8 cellular contexts compared by ENCODE assay signal in the genomic region with DNA sequence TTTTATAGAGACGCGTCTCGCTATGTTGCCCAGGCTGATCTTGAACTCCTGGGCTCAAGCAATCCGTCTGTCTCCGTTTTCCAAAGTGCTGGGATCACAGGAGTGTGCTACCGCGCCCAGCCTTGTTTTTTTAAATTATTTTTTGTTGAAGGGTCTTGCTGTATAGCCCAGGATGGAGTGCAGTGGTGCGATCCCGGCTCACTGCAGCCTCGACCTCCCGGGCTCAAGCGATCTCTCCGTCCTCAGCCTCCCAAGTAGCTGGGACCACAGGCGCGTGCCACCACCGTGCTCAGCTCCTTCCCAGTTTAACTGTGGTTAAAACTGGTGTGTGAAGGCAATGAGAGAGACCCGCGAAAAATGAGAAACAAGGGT. TPM values are rescaled to one million over a fixed set of nuclear protein-coding genes. Genes with fewer than 3 reads are reported as not detected.
DNase-seq lines count a peak whose midpoint lies in the region; ATAC-seq and TF ChIP-seq lines count a peak whose summit lies in the region.

No MANE protein-coding gene starts in this region.

- peak overlapping the region; percentile 92; the same call in 1 of the 2 replicates for H2AFZ ChIP-seq in OCI-LY7 (ENCODE audit: low read length)
- H2AFZ ChIP-seq in parathyroid adenoma, result peak overlapping the region; percentile 100

- H3K36me3 ChIP-seq in DOHH2 (ENCODE audit: control insufficient read depth, low read length), result no peaks in the 10 kb centered on the region
- no peaks in the 10 kb centered on the region for H3K36me3 ChIP-seq in OCI-LY7 (ENCODE audit: insufficient read depth, low read length)
- H3K36me3 ChIP-seq in parathyroid adenoma (ENCODE audit: control insufficient read depth, insufficient read depth, low read length), result no peaks in the 10 kb centered on the region

- H3F3A ChIP-seq in DOHH2 (ENCODE audit: control insufficient read depth, insufficient read depth), result peaks cover 31% of the 10 kb centered on the region

- H3K4me2 ChIP-seq in DOHH2 (ENCODE audit: low read length) (peak overlapping the region; percentile 98), OCI-LY7 (ENCODE audit: low read length) (peak overlapping the region; percentile 85), parathyroid adenoma (ENCODE audit: low read length) (peak overlapping the region; percentile 96)

- CTCF ChIA-PET in OCI-LY7 (lab: Charles Lee; ENCODE audit: unreplicated experiment), result no interaction called here

- ATAC-seq in GM21526 (IDR thresholded peaks at IDR 0.05; ENCODE audit: low FRiP score, unreplicated experiment) (no peak), omental fat pad (ENCODE audit: low FRiP score) (no peak)

- H3K4me1 ChIP-seq in DOHH2 (ENCODE audit: control insufficient read depth, low read length) (peaks cover 48% of the 10 kb centered on the region), OCI-LY7 (ENCODE audit: insufficient read depth, low read length, poor library complexity, severe bottlenecking) (peaks cover 53% of the 10 kb centered on the region), parathyroid adenoma (no peaks in the 10 kb centered on the region)

- POLR2A ChIA-PET in OCI-LY7 (lab: Charles Lee), result interaction anchor here (0.5 to 2.3 kb wide), 6 partner anchors 14 to 401 kb away, joined by 4 to 8 read pairs (median 4); a partner anchor contains a TSS

- no peak for DNase-seq in OCI-LY7 (ENCODE audit: low spot score)
- DNase-seq in epithelial cell of prostate (ENCODE audit: low read depth, low spot score), result no peak
- no peak for DNase-seq in NCI-H524 (lab: John Stamatoyannopoulos, UW)
- no peak for DNase-seq in SIG-M5 (lab: John Stamatoyannopoulos, UW)
- no peak for DNase-seq in omental fat pad (ENCODE audit: low spot score)

- no peaks in the 10 kb centered on the region for H3K9me3 ChIP-seq in DOHH2 (ENCODE audit: control insufficient read depth, insufficient read depth, low read length)
- H3K9me3 ChIP-seq in OCI-LY7 (ENCODE audit: low read length), result no peaks in the 10 kb centered on the region
- H3K9me3 ChIP-seq in parathyroid adenoma (ENCODE audit: control insufficient read depth, low read length), result no peaks in the 10 kb centered on the region

- TSS peak; percentile 71 for BruUV-seq in OCI-LY7 (replicated peaks; lab: Mats Ljungman, UMichigan)

- H4K20me1 ChIP-seq in DOHH2 (ENCODE audit: control insufficient read depth, insufficient read depth, low read depth, low read length) (no peaks in the 10 kb centered on the region), OCI-LY7 (ENCODE audit: insufficient read depth, low read length) (no peaks in the 10 kb centered on the region)

- H3K27me3 ChIP-seq in DOHH2 (ENCODE audit: control insufficient read depth, low read length) (no peaks in the 10 kb centered on the region), parathyroid adenoma (ENCODE audit: control insufficient read depth, insufficient read depth, low read length) (no peaks in the 10 kb centered on the region)

- peak overlapping the region; percentile 83 for H3K4me3 ChIP-seq in DOHH2 (ENCODE audit: low read length)
- H3K4me3 ChIP-seq in OCI-LY7 (ENCODE audit: low read depth, low read length, poor library complexity, severe bottlenecking), result peak overlapping the region; percentile 65
- H3K4me3 ChIP-seq in parathyroid adenoma (ENCODE audit: low read depth, low read length), result peak overlapping the region; percentile 69

- TF ChIP-seq CTCF in DOHH2 (IDR thresholded peaks at IDR 0.05; ENCODE audit: low read depth, low read length, poor library complexity, severe bottlenecking) (no peak), OCI-LY7 (conservative IDR thresholded peaks at IDR 0.05; ENCODE audit: low read length) (no peak), parathyroid adenoma (IDR thresholded peaks at IDR 0.05) (no peak), omental fat pad (IDR thresholded peaks at IDR 0.05) (no peak)

- H3K9me2 ChIP-seq in DOHH2 (replicated peaks; ENCODE audit: control insufficient read depth, low read length), result no peaks in the 10 kb centered on the region
- H3K9me2 ChIP-seq in OCI-LY7 (ENCODE audit: insufficient read depth, low read length), result no peaks in the 10 kb centered on the region

- H3K27ac ChIP-seq in DOHH2 (ENCODE audit: low read depth, low read length) (peak overlapping the region; percentile 79), OCI-LY7 (ENCODE audit: low read depth, low read length, poor library complexity, severe bottlenecking) (peak overlapping the region; percentile 88), epithelial cell of prostate (peak overlapping the region; percentile 75), parathyroid adenoma (peak overlapping the region; percentile 99)

- no peak overlapping the region for H3K9ac ChIP-seq in parathyroid adenoma

- intact Hi-C loops in OCI-LY7 (cut with micrococcal nuclease; ENCODE audit: unreplicated experiment), result loop anchor here (1.0 kb wide), 3 partner anchors 16 to 32 kb away; no protein-coding TSS in a partner anchor

- no peaks in the 10 kb centered on the region for H3K79me2 ChIP-seq in DOHH2 (ENCODE audit: control insufficient read depth, low read length)
- no peaks in the 10 kb centered on the region for H3K79me2 ChIP-seq in OCI-LY7 (ENCODE audit: insufficient read depth, low read depth, low read length)
- H3K79me2 ChIP-seq in parathyroid adenoma, result no peaks in the 10 kb centered on the region

RNA-seq across cellular contexts. Expression of a gene that starts 11.0 kb away (rescaled TPM):
- 280 and 354 TPM in 2 replicates for total RNA-seq in OCI-LY7 (2014; rRNA removed; shearing (Covaris generic))
- total RNA-seq in OCI-LY7 (2022), result 286 and 340 TPM in 2 replicates
- 100 to 1,000 TPM; 140 to 345 (median 164) TPM for total RNA-seq in omental fat pad

RNA-seq across cellular contexts. Expression of a gene that starts 16.9 kb away (rescaled TPM):
- 6.5 and 8.1 TPM in 2 replicates for total RNA-seq in OCI-LY7 (2014; rRNA removed; shearing (Covaris generic))
- total RNA-seq in OCI-LY7 (2022) (3.5 and 5.0 TPM in 2 replicates), omental fat pad (1 to 10 TPM; 3.7 to 9.2 (median 6.8) TPM)

RNA-seq across cellular contexts. Expression of a gene that starts 48.5 kb away (rescaled TPM):
- total RNA-seq in OCI-LY7 (2014; rRNA removed; shearing (Covaris generic)), result not detected in 2 replicates
- total RNA-seq in OCI-LY7 (2022) (not detected in 2 replicates), omental fat pad (not detected)
